Comparison of ENCODE assay signal across 17 cellular contexts in genomic region chr4:1695913-1696312, GRCh38. TPM values are rescaled to one million over a fixed set of nuclear protein-coding genes. Genes with fewer than 3 reads are reported as not detected.
DNase-seq lines count a peak whose midpoint lies in the region; FAIRE-seq and TF ChIP-seq lines count a peak whose summit lies in the region.
"Had no signal": no experiment of that assay in that cellular context is flagged by ENCODE, and none has a peak within 500 bp of the region (broad histone marks: within the 10 kb centered on the region; RNA-seq: fewer than 3 reads in every experiment).

No MANE protein-coding gene starts in this region.

- H4K20me1 ChIP-seq in BLaER1, result peaks cover 90% of the 10 kb centered on the region
- peaks cover 30% of the 10 kb centered on the region for H4K20me1 ChIP-seq in neural progenitor cell (ENCODE audit: low read depth)

- no peaks in the 10 kb centered on the region for H3K27me3 ChIP-seq in BLaER1
- no peaks in the 10 kb centered on the region for H3K27me3 ChIP-seq in dorsolateral prefrontal cortex
- no peaks in the 10 kb centered on the region for H3K27me3 ChIP-seq in neural progenitor cell
- no peaks in the 10 kb centered on the region for H3K27me3 ChIP-seq in BE2C

- H3K36me3 Mint-ChIP-seq in neural progenitor cell, result peaks cover 16% of the 10 kb centered on the region

- H3K27me3 Mint-ChIP-seq in neural progenitor cell (ENCODE audit: insufficient read depth, low read depth), result no peaks in the 10 kb centered on the region

- H3K9me3 Mint-ChIP-seq in neural progenitor cell, result no peaks in the 10 kb centered on the region

- H3K4me3 Mint-ChIP-seq in neural progenitor cell, result peak overlapping the region; percentile 3

- peaks cover 5% of the 10 kb centered on the region; the same call in 1 of the 2 replicates for H3K4me1 ChIP-seq in BLaER1
- no peaks in the 10 kb centered on the region for H3K4me1 ChIP-seq in neural progenitor cell
- H3K4me1 ChIP-seq in BE2C, result no peaks in the 10 kb centered on the region
- H3K4me1 ChIP-seq: HAP-1 had no signal

- H3K4me2 ChIP-seq in BLaER1, result peak overlapping the region; percentile 2; the same call in 1 of the 2 replicates
- H3K4me2 ChIP-seq in neural progenitor cell, result no peak overlapping the region

- H3F3A ChIP-seq in neural progenitor cell (ENCODE audit: low read depth), result peaks cover 28% of the 10 kb centered on the region

- H2AFZ ChIP-seq in neural progenitor cell (replicated peaks), result no peak overlapping the region

- TF ChIP-seq CTCF in 22Rv1 (IDR thresholded peaks at IDR 0.05) (no peak), dorsolateral prefrontal cortex (IDR thresholded peaks at IDR 0.05 in 54 of 56, conservative IDR thresholded peaks at IDR 0.05 in 2 of 56; ENCODE audit: low read depth in 1 of 56, partially characterized antibody in 56 of 56) (no peak), neural progenitor cell (IDR thresholded peaks at IDR 0.05) (no peak), BE2C (IDR thresholded peaks at IDR 0.05; ENCODE audit: low read depth, low read length) (no peak)

- no peak overlapping the region for H3K27ac Mint-ChIP-seq in neural progenitor cell

- intact Hi-C loops in dorsolateral prefrontal cortex (cut with DNase I), result loop anchor here in 1 of 2 donors (2.0 kb wide), 1 partner anchor 31 kb away; no protein-coding TSS in a partner anchor

- H3K36me3 ChIP-seq in BLaER1 (peaks cover 100% of the 10 kb centered on the region), neural progenitor cell (peaks cover 8% of the 10 kb centered on the region), BE2C (peaks cover 78% of the 10 kb centered on the region)

- H3K4me1 Mint-ChIP-seq in neural progenitor cell, result no peaks in the 10 kb centered on the region

- H3K4me3 ChIP-seq in BLaER1 (no peak overlapping the region), dorsolateral prefrontal cortex (peak overlapping the region in 1 of 59 donors; percentile 28), neural progenitor cell (no peak overlapping the region), BE2C (ENCODE audit: low read depth, low read length) (no peak overlapping the region)
- H3K4me3 ChIP-seq: GM12878, HAP-1 had no signal

- H3K9ac ChIP-seq in BLaER1 (no peak overlapping the region), neural progenitor cell (no peak overlapping the region)

- peak overlapping the region; percentile 20; the same call in 1 of the 2 replicates for H3K27ac ChIP-seq in 22Rv1
- no peak overlapping the region for H3K27ac ChIP-seq in BLaER1
- H3K27ac ChIP-seq in dorsolateral prefrontal cortex, result peak overlapping the region in 30 of 59 donors; percentile 2 to 76 (median 38)
- H3K27ac ChIP-seq in neural progenitor cell, result no peak overlapping the region

- no peaks in the 10 kb centered on the region for H3K79me2 ChIP-seq in neural progenitor cell (ENCODE audit: low read depth)

- H3K9me3 ChIP-seq in BLaER1 (no peaks in the 10 kb centered on the region), neural progenitor cell (ENCODE audit: low read depth) (no peaks in the 10 kb centered on the region), BE2C (no peaks in the 10 kb centered on the region)
- H3K9me3 ChIP-seq: HAP-1 had no signal

- no peak for FAIRE-seq in urothelium cell line (lab: Jason Lieb, UNC)
- FAIRE-seq: GM12878, GM18507 had no signal

- DNase-seq in dorsolateral prefrontal cortex (no peak), neural progenitor cell (ENCODE audit: low spot score) (no peak), BE2C (no peak), urothelium cell line (ENCODE audit: low spot score) (no peak)
- DNase-seq in activated T-cell treated with anti-CD3 and anti-CD28 coated beads, Interleukin-2, amount 50 U/mL, for 1 hour, result no peak
- DNase-seq in NK-92 treated with Interleukin-12 subunit alpha and Interleukin-12 subunit beta, amount 100 ng/mL, for 24 hours (lab: John Stamatoyannopoulos, UW), result no peak
- DNase-seq: C1 segment of cervical spinal cord, DMS53, Kasumi-1, NCI-H1930, NCI-H510A, NCI-H82 had no signal

RNA-seq across cellular contexts. Expression of gene FAM53A, which starts 11.8 kb away (rescaled TPM):
- total RNA-seq in dorsolateral prefrontal cortex (10 to 100 TPM in 3 of 120 experiments, 1 to 10 TPM in 116, under 1 TPM in 1; 0.75 to 11.6 (median 4.3) TPM), neural progenitor cell (ENCODE audit: low replicate concordance) (3.2 and 10.3 TPM in 2 replicates)
- 6.2 TPM for polyA plus RNA-seq in BE2C (2012; ENCODE audit: insufficient read depth, insufficient read length, low read depth)

RNA-seq across cellular contexts. Expression of gene SLBP, which starts 16.2 kb away (rescaled TPM):
- total RNA-seq in dorsolateral prefrontal cortex (10 to 100 TPM; 23.0 to 54.6 (median 39.9) TPM), neural progenitor cell (ENCODE audit: low replicate concordance) (54.9 and 119 TPM in 2 replicates)
- polyA plus RNA-seq in BE2C (2012; ENCODE audit: insufficient read depth, insufficient read length, low read depth), result 66.8 TPM

RNA-seq across cellular contexts. Expression of gene TMEM129, which starts 25.2 kb away (rescaled TPM):
- total RNA-seq in dorsolateral prefrontal cortex (10 to 100 TPM; 22.2 to 81.4 (median 37.9) TPM), neural progenitor cell (ENCODE audit: low replicate concordance) (14.1 and 55.4 TPM in 2 replicates)
- polyA plus RNA-seq in BE2C (2012; ENCODE audit: insufficient read depth, insufficient read length, low read depth), result 87.6 TPM

RNA-seq across cellular contexts. Expression of gene TACC3, which starts 25.4 kb away (rescaled TPM):
- total RNA-seq in dorsolateral prefrontal cortex (10 to 100 TPM in 16 of 120 experiments, 1 to 10 TPM in 104; 2.6 to 15.4 (median 6.8) TPM), neural progenitor cell (ENCODE audit: low replicate concordance) (68.4 and 115 TPM in 2 replicates)
- polyA plus RNA-seq in BE2C (2012; ENCODE audit: insufficient read depth, insufficient read length, low read depth), result 38.0 TPM

Comparison
In these comparisons a context has a peak if more than half of its experiments do, and no peak if none do; other contexts are left out.
1. H3K27ac ChIP-seq: peak in 22Rv1 (single experiment) and dorsolateral prefrontal cortex (30 of 59); none in BLaER1 (single experiment) and neural progenitor cell (single experiment).